Comparison of ENCODE assay signal across 8 cellular contexts in the genomic region with DNA sequence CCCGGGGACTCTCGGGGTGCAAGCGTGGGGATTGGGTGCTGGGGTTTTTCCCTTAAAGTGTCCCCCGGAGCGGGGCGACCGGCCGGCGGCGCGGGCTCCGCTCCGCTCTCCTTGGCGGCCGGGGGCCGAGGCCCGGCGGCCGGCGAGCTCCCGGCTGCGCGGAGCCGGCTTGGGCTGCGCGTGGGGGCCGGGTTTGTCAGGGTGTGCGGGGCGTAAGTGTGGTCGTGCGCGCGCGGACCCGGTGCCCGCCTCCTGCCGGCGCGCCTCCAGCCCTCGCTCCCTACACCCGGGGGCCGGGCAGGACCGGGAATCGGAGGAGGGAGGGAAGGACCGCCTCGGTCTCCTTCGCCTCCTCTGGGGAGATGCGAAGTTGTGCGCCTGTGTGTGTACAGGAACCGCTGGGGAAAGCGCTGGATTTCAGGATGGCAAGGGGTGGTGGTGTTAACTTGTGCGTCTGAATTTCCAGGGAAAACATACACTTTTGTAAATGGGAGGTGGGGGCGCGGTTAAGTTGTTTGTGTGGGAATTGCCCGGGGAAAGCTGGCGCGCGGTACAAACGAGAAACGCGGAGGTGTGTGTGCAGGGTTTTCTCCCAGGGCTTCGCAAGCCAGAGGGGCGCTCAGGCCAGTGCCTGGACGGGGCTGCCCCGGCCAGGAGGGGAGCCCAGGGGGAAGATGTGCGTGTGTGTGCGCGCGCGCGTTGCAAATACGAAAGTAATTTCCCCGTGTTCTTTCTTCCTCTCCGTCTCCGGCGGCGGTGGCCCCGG. TPM values are rescaled to one million over a fixed set of nuclear protein-coding genes. Genes with fewer than 3 reads are reported as not detected.
DNase-seq lines count a peak whose midpoint lies in the region; TF ChIP-seq lines count a peak whose summit lies in the region.

No MANE protein-coding gene starts in this region.

- DNase-seq in GM10266 (ENCODE audit: extremely low spot score), result peak; percentile 76
- DNase-seq in HEK293T (ENCODE audit: extremely low spot score), result peak; percentile 53
- peak; percentile 21 for DNase-seq in NCI-H510A (lab: John Stamatoyannopoulos, UW)
- DNase-seq in activated effector memory CD4-positive, alpha-beta T cell treated with Interleukin-2 at 50 U/mL for 16 hours, result peak; percentile 40
- DNase-seq in foreskin fibroblast, result peak in 1 of 2 donors; percentile 75
- no peak for DNase-seq in SK-N-DZ (ENCODE audit: low spot score)
- DNase-seq in NCI-H1694 (lab: John Stamatoyannopoulos, UW), result no peak

- no peaks in the 10 kb centered on the region for H3K9me3 ChIP-seq in neutrophil

- H3K4me3 ChIP-seq in foreskin fibroblast (ENCODE audit: low read depth in 1 of 2, low read length in 2 of 2) (peak overlapping the region; percentile 81 to 99), neutrophil (ENCODE audit: low read depth in 1 of 2, low read length in 1 of 2) (peak overlapping the region; percentile 75 to 99)

- CTCF ChIA-PET in HEK293T (lab: Yijun Ruan, JAX), result interaction anchor here (0.6 kb wide), 2 partner anchors 11 to 29 kb away, joined by 3 to 4 read pairs; no protein-coding TSS in a partner anchor

- POLR2A ChIA-PET in HEK293T (lab: Yijun Ruan, JAX), result no interaction called here

- peaks cover 31 to 48% of the 10 kb centered on the region in 2 experiments for H3K4me1 ChIP-seq in neutrophil (ENCODE audit: control insufficient read depth in 1 of 2, insufficient read depth in 1 of 2, low read depth in 1 of 2, low read length in 1 of 2)

- H3K27ac ChIP-seq in neutrophil, result peak overlapping the region; percentile 91

- no peaks in the 10 kb centered on the region for H3K36me3 ChIP-seq in neutrophil

- peaks cover 44% of the 10 kb centered on the region for H3K27me3 ChIP-seq in neutrophil

- TF ChIP-seq CTCF in GM10266 (IDR thresholded peaks at IDR 0.05; ENCODE audit: control insufficient read depth, insufficient read depth, low read depth, missing control alignments) (no peak), foreskin fibroblast (IDR thresholded peaks at IDR 0.05; ENCODE audit: low read depth, low read length) (no peak), neutrophil (IDR thresholded peaks at IDR 0.05) (no peak)

TF ChIP-seq in HEK293T, 16 proteins besides CTCF, POLR2A, EP300 and RAD21:
- TF ChIP-seq ZNF384 (IDR thresholded peaks at IDR 0.05) (no peak), FOXA1 (IDR thresholded peaks at IDR 0.05) (no peak), CTBP1 (IDR thresholded peaks at IDR 0.05; ENCODE audit: borderline replicate concordance) (no peak), SUZ12 (IDR thresholded peaks at IDR 0.05) (no peak), TARDBP (IDR thresholded peaks at IDR 0.05) (no peak), FOXM1 (IDR thresholded peaks at IDR 0.05; ENCODE audit: borderline replicate concordance) (no peak), SP1 (IDR thresholded peaks at IDR 0.05) (no peak)

RNA-seq across cellular contexts. Expression of a gene that starts 0.7 kb away (rescaled TPM):
- polyA plus RNA-seq in SK-N-DZ (2014; cell fraction: cytosol; rRNA removed), result 59.1 and 66.8 TPM in 2 replicates
- 30.6 and 71.5 TPM in 2 replicates for polyA plus RNA-seq in SK-N-DZ (2014; cell fraction: nucleus; rRNA removed)

Comparison
In these comparisons a context has a peak if more than half of its experiments do, and no peak if none do; other contexts are left out.
1. DNase-seq: peak in GM10266 (single experiment), HEK293T (single experiment), NCI-H510A (single experiment) and activated effector memory CD4-positive, alpha-beta T cell treated with Interleukin-2 at 50 U/mL for 16 hours (single experiment); none in SK-N-DZ (single experiment) and NCI-H1694 (single experiment).